ENCODE assay signal across 24 cellular contexts in genomic region chr13:32846556-32846955, GRCh38.
DNase-seq lines count a peak whose midpoint lies in the region; ATAC-seq, FAIRE-seq and TF ChIP-seq lines count a peak whose summit lies in the region.
"Had no signal": no experiment of that assay in that cellular context is flagged by ENCODE, and none has a peak within 500 bp of the region (broad histone marks: within the 10 kb centered on the region; RNA-seq: fewer than 3 reads in every experiment).

No MANE protein-coding gene starts in this region.

- H3K4me1 ChIP-seq in astrocyte (ENCODE audit: insufficient read depth, low read length): no peaks in the 10 kb centered on the region

- no peak overlapping the region for H3K4me2 ChIP-seq in astrocyte (ENCODE audit: low read length)
- H3K4me2 ChIP-seq: SK-N-SH had no signal

- peaks cover 7% of the 10 kb centered on the region for H3K4me1 Mint-ChIP-seq in activated T-cell treated with anti-CD3 and anti-CD28 coated beads, Interleukin-2, amount 50 U/mL, for 24 hours (ENCODE audit: low read depth)
- peaks cover 8% of the 10 kb centered on the region for H3K4me1 Mint-ChIP-seq in astrocyte (ENCODE audit: low read depth, unreplicated experiment)
- peaks cover 33% of the 10 kb centered on the region for H3K4me1 Mint-ChIP-seq in type B pancreatic cell (ENCODE audit: unreplicated experiment)
- peaks cover 1% of the 10 kb centered on the region for H3K4me1 Mint-ChIP-seq in activated CD8-positive, alpha-beta memory T cell treated with anti-CD3 and anti-CD28 coated beads, Interleukin-2, amount 10 ng/mL, durations not matched to agents 7 days and 5 days
- H3K4me1 Mint-ChIP-seq: central memory CD8-positive, alpha-beta T cell had no signal

- CTCF ChIA-PET in activated CD8-positive, alpha-beta memory T cell treated with anti-CD3 and anti-CD28 coated beads, Interleukin-2, amount 10 ng/mL, durations not matched to agents 7 days and 5 days (lab: Charles Lee): no interaction called here

- no peak for TF ChIP-seq CTCF in astrocyte (IDR thresholded peaks at IDR 0.05; ENCODE audit: insufficient read depth, low read depth, low read length)
- no peak for TF ChIP-seq CTCF in type B pancreatic cell (conservative IDR thresholded peaks at IDR 0.05)

- ATAC-seq in activated CD8-positive, alpha-beta memory T cell treated with anti-CD3 and anti-CD28 coated beads, Interleukin-2, amount 10 ng/mL, durations not matched to agents 7 days and 5 days: no peak
- ATAC-seq: mucosa of descending colon had no signal

- no peaks in the 10 kb centered on the region for H3K36me3 Mint-ChIP-seq in activated T-cell treated with anti-CD3 and anti-CD28 coated beads, Interleukin-2, amount 50 U/mL, for 24 hours (ENCODE audit: low read depth)
- H3K36me3 Mint-ChIP-seq in astrocyte (ENCODE audit: low read depth, unreplicated experiment): peaks cover 2% of the 10 kb centered on the region
- H3K36me3 Mint-ChIP-seq in type B pancreatic cell: no peaks in the 10 kb centered on the region
- peaks cover 13% of the 10 kb centered on the region for H3K36me3 Mint-ChIP-seq in activated CD8-positive, alpha-beta memory T cell treated with anti-CD3 and anti-CD28 coated beads, Interleukin-2, amount 10 ng/mL, durations not matched to agents 7 days and 5 days

- FAIRE-seq in astrocyte (lab: Jason Lieb, UNC) (no peak), GM19239 (lab: Jason Lieb, UNC) (no peak)
- FAIRE-seq: islet of Langerhans had no signal

- H3K27me3 ChIP-seq in astrocyte (ENCODE audit: insufficient read depth, low read length): no peaks in the 10 kb centered on the region
- H3K27me3 ChIP-seq: dorsolateral prefrontal cortex, neutrophil, transverse colon had no signal

- peak overlapping the region; percentile 1 for H3K27ac Mint-ChIP-seq in activated T-cell treated with anti-CD3 and anti-CD28 coated beads, Interleukin-2, amount 50 U/mL, for 24 hours
- H3K27ac Mint-ChIP-seq in astrocyte (ENCODE audit: unreplicated experiment): peak overlapping the region; percentile 58
- peak overlapping the region; percentile 35 for H3K27ac Mint-ChIP-seq in type B pancreatic cell
- no peak overlapping the region for H3K27ac Mint-ChIP-seq in activated CD8-positive, alpha-beta memory T cell treated with anti-CD3 and anti-CD28 coated beads, Interleukin-2, amount 10 ng/mL, durations not matched to agents 7 days and 5 days

- no peaks in the 10 kb centered on the region for H3K27me3 Mint-ChIP-seq in activated T-cell treated with anti-CD3 and anti-CD28 coated beads, Interleukin-2, amount 50 U/mL, for 24 hours
- H3K27me3 Mint-ChIP-seq in astrocyte (ENCODE audit: low read depth, unreplicated experiment) (peaks cover 7% of the 10 kb centered on the region), type B pancreatic cell (peaks cover 6% of the 10 kb centered on the region)
- peaks cover 40% of the 10 kb centered on the region for H3K27me3 Mint-ChIP-seq in activated CD8-positive, alpha-beta memory T cell treated with anti-CD3 and anti-CD28 coated beads, Interleukin-2, amount 10 ng/mL, durations not matched to agents 7 days and 5 days

- H2AFZ ChIP-seq in astrocyte (ENCODE audit: low read depth, low read length): no peak overlapping the region

- no peak overlapping the region for H3K27ac ChIP-seq in astrocyte (ENCODE audit: low read depth, low read length)
- H3K27ac ChIP-seq: dorsolateral prefrontal cortex, neutrophil, RWPE1, transverse colon had no signal

- H3K9me3 ChIP-seq in astrocyte (ENCODE audit: insufficient read depth, low read depth, low read length): no peaks in the 10 kb centered on the region
- H3K9me3 ChIP-seq: mucosa of descending colon, neutrophil, SK-N-SH, transverse colon had no signal

- no peaks in the 10 kb centered on the region for H3K36me3 ChIP-seq in astrocyte (ENCODE audit: insufficient read depth, low read length)
- H3K36me3 ChIP-seq: neutrophil, transverse colon had no signal

- no peak overlapping the region for H3K4me3 Mint-ChIP-seq in activated T-cell treated with anti-CD3 and anti-CD28 coated beads, Interleukin-2, amount 50 U/mL, for 24 hours
- H3K4me3 Mint-ChIP-seq in astrocyte (ENCODE audit: unreplicated experiment) (no peak overlapping the region), type B pancreatic cell (peak overlapping the region; percentile 20)
- no peak overlapping the region for H3K4me3 Mint-ChIP-seq in activated CD8-positive, alpha-beta memory T cell treated with anti-CD3 and anti-CD28 coated beads, Interleukin-2, amount 10 ng/mL, durations not matched to agents 7 days and 5 days
- H3K4me3 Mint-ChIP-seq: central memory CD8-positive, alpha-beta T cell; stimulated activated naive CD8-positive, alpha-beta T cell treated with anti-CD3 and anti-CD28 coated beads, Interleukin-15, amount 100 ng/mL, for 72 hours had no signal

- no peak overlapping the region for H3K9ac ChIP-seq in astrocyte (ENCODE audit: low read length)
- H3K9ac ChIP-seq: SK-N-SH had no signal

- no peaks in the 10 kb centered on the region for H4K20me1 ChIP-seq in astrocyte (ENCODE audit: insufficient read depth, low read length)

- H3K9me3 Mint-ChIP-seq in activated T-cell treated with anti-CD3 and anti-CD28 coated beads, Interleukin-2, amount 50 U/mL, for 24 hours: no peaks in the 10 kb centered on the region
- peaks cover 4% of the 10 kb centered on the region for H3K9me3 Mint-ChIP-seq in astrocyte (ENCODE audit: unreplicated experiment)
- H3K9me3 Mint-ChIP-seq in type B pancreatic cell: no peaks in the 10 kb centered on the region
- H3K9me3 Mint-ChIP-seq in activated CD8-positive, alpha-beta memory T cell treated with anti-CD3 and anti-CD28 coated beads, Interleukin-2, amount 10 ng/mL, durations not matched to agents 7 days and 5 days (ENCODE audit: low read depth): peaks cover 5% of the 10 kb centered on the region
- H3K9me3 Mint-ChIP-seq: central memory CD8-positive, alpha-beta T cell had no signal

- H3K79me2 ChIP-seq in astrocyte (ENCODE audit: insufficient read depth, low read length): no peaks in the 10 kb centered on the region

- DNase-seq in activated T-cell treated with anti-CD3 and anti-CD28 coated beads, Interleukin-2, amount 50 U/mL, for 24 hours: no peak
- no peak for DNase-seq in activated T-cell treated with anti-CD3 and anti-CD28 coated beads, Interleukin-2, amount 50 U/mL, for 48 hours
- DNase-seq in astrocyte (ENCODE audit: low read depth): no peak
- DNase-seq in iPS-NIHi11 (ENCODE audit: low spot score): peak; percentile 46
- no peak for DNase-seq in type B pancreatic cell (ENCODE audit: extremely low spot score, unreplicated experiment)
- DNase-seq in GM19239 (ENCODE audit: insufficient read length, low spot score): no peak
- no peak for DNase-seq in activated CD8-positive, alpha-beta memory T cell treated with anti-CD3 and anti-CD28 coated beads, Interleukin-2, amount 10 ng/mL, durations not matched to agents 7 days and 5 days
- DNase-seq in MV-4-11 (lab: John Stamatoyannopoulos, UW): no peak
- DNase-seq: activated CD4-positive, alpha-beta T cell treated with anti-CD3 and anti-CD28 coated beads, Interleukin-2, amount 50 U/mL, for 4 hours; activated naive CD4-positive, alpha-beta T cell; amygdala; dorsolateral prefrontal cortex; GF-D8; mucosa of descending colon; NCI-H2171; NCI-H524; SK-N-SH; stimulated activated CD4-positive, alpha-beta T cell treated with anti-CD3 and anti-CD28 coated beads, Interleukin-2, amount 100 ng/mL, for 48 hours; stimulated activated naive CD8-positive, alpha-beta T cell treated with anti-CD3 and anti-CD28 coated beads, Interleukin-15, amount 100 ng/mL, for 72 hours; transverse colon had no signal

- no peak overlapping the region for H3K4me3 ChIP-seq in astrocyte (ENCODE audit: insufficient read depth, low read depth, low read length)
- H3K4me3 ChIP-seq: dorsolateral prefrontal cortex, mucosa of descending colon, transverse colon had no signal
